In genomic region chr19:55433292-55433691, GRCh38 we compare ENCODE assay signal across 25 cellular contexts.
"Had no signal": no experiment of that assay in that cellular context is flagged by ENCODE, and none has a peak within 500 bp of the region (broad histone marks: within the 10 kb centered on the region; RNA-seq: fewer than 3 reads in every experiment).

No MANE protein-coding gene starts in this region.

- H3K4me1 Mint-ChIP-seq: stimulated activated naive B cell treated with anti-CD40 and anti-IgM and Interleukin-4, amounts not matched to agents 10 μg/mL and 1 μg/mL and 100 μg/mL, for 72 hours had no signal

- H3K4me3 Mint-ChIP-seq: activated naive CD4-positive, alpha-beta T cell treated with anti-CD3 and anti-CD28 coated beads for 36 hours; activated naive CD8-positive, alpha-beta T cell treated with anti-CD3 and anti-CD28 coated beads for 36 hours; naive thymus-derived CD8-positive, alpha-beta T cell; neural crest cell; stimulated activated naive B cell treated with anti-CD40 and anti-IgM and Interleukin-4, amounts not matched to agents 10 μg/mL and 1 μg/mL and 100 μg/mL, for 72 hours had no signal

- H3K36me3 Mint-ChIP-seq: activated naive CD8-positive, alpha-beta T cell treated with anti-CD3 and anti-CD28 coated beads for 36 hours; stimulated activated naive B cell treated with anti-CD40 and anti-IgM and Interleukin-4, amounts not matched to agents 10 μg/mL and 1 μg/mL and 100 μg/mL, for 72 hours had no signal

- H3K27ac Mint-ChIP-seq: activated naive CD4-positive, alpha-beta T cell treated with anti-CD3 and anti-CD28 coated beads for 36 hours; activated naive CD8-positive, alpha-beta T cell treated with anti-CD3 and anti-CD28 coated beads for 36 hours; naive thymus-derived CD8-positive, alpha-beta T cell; stimulated activated naive B cell treated with anti-CD40 and anti-IgM and Interleukin-4, amounts not matched to agents 10 μg/mL and 1 μg/mL and 100 μg/mL, for 72 hours had no signal

- DNase-seq: activated CD4-positive, alpha-beta T cell treated with anti-CD3 and anti-CD28 coated beads for 4 hours; activated CD4-positive, alpha-beta T cell treated with anti-CD3 and anti-CD28 coated beads, Interleukin-2, amount 50 U/mL, for 4 hours; activated CD8-positive, alpha-beta memory T cell treated with anti-CD3 and anti-CD28 coated beads for 24 hours; activated effector memory CD4-positive, alpha-beta T cell treated with Interleukin-2 at 50 U/mL for 16 hours; activated naive CD4-positive, alpha-beta T cell treated with anti-CD3 and anti-CD28 coated beads for 36 hours; activated naive CD8-positive, alpha-beta T cell treated with anti-CD3 and anti-CD28 coated beads for 36 hours; adrenal gland; aorta; body of pancreas; dermis blood vessel endothelial cell; effector memory CD4-positive, alpha-beta T cell; foreskin keratinocyte; heart left ventricle; hypothalamus; lower lobe of right lung; mesenchymal stem cell; naive thymus-derived CD8-positive, alpha-beta T cell; nucleus accumbens; stimulated activated CD4-positive, alpha-beta T cell treated with anti-CD3 and anti-CD28 coated beads, Interleukin-1b, Interleukin-23, amount 100 ng/mL, for 48 hours; stimulated activated CD4-positive, alpha-beta T cell treated with anti-CD3 and anti-CD28 coated beads, Interleukin-4, amount 100 ng/mL, for 4 hours; stimulated activated CD8-positive, alpha-beta memory T cell treated with anti-CD3 and anti-CD28 coated beads, Interleukin-4, amount 100 ng/mL, for 48 hours; stimulated activated naive B cell treated with anti-CD40 and anti-IgM and Interleukin-4, amounts not matched to agents 10 μg/mL and 1 μg/mL and 100 μg/mL, for 72 hours; T-helper 9 cell had no signal

- ATAC-seq: body of pancreas; heart left ventricle; left lobe of liver; lower lobe of right lung; naive thymus-derived CD8-positive, alpha-beta T cell; stimulated activated naive B cell treated with anti-CD40 and anti-IgM and Interleukin-4, amounts not matched to agents 10 μg/mL and 1 μg/mL and 100 μg/mL, for 72 hours had no signal

- H3K9me3 Mint-ChIP-seq: activated naive CD4-positive, alpha-beta T cell treated with anti-CD3 and anti-CD28 coated beads for 36 hours; activated naive CD8-positive, alpha-beta T cell treated with anti-CD3 and anti-CD28 coated beads for 36 hours had no signal
